30 cellular contexts compared by ENCODE assay signal in the genomic region with DNA sequence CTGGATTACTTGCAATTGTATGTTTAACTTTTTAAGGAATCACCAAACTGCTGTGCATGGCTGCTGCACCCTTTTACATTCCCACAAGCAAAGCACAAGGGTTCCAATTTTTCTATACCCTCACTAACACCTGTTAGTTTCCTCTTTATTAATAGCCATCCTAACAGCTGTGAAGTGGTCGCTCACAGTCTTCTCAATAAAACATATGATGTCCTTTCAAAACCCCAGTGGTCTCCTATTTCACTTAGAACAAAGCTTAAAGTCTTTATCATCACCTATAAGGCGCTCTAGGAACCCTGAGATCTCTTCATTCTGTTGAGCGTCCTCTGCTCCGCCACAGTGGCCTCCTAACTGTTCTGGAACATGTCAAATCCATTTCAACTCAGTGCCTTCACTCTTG.
"Had no signal": no experiment of that assay in that cellular context is flagged by ENCODE, and none has a peak within 500 bp of the region (broad histone marks: within the 10 kb centered on the region; RNA-seq: fewer than 3 reads in every experiment).

No MANE protein-coding gene starts in this region.

- H3K9me3 ChIP-seq: MG63, Peyer's patch, SJSA1 had no signal

- H3K9ac ChIP-seq: KMS-11 had no signal

- ATAC-seq: activated CD8-positive, alpha-beta memory T cell treated with anti-CD3 and anti-CD28 coated beads, Interleukin-2, amount 10 ng/mL, durations not matched to agents 7 days and 5 days; SK-N-SH treated with all-trans-retinoic acid at 6 μM for 48 hours had no signal

- H3K9me3 Mint-ChIP-seq: activated B cell treated with CpG ODN at 0.5 μM for 24 hours; activated CD4-positive, alpha-beta T cell treated with anti-CD3 and anti-CD28 coated beads, Interleukin-2, amount 10 ng/mL, durations not matched to agents 24 days and 14 days; activated naive CD4-positive, alpha-beta T cell treated with anti-CD3 and anti-CD28 coated beads for 36 hours; activated naive CD8-positive, alpha-beta T cell treated with anti-CD3 and anti-CD28 coated beads for 36 hours; activated T-cell treated with anti-CD3 and anti-CD28 coated beads, Interleukin-2, amount 50 U/mL, for 24 hours; activated T-helper 1 cell treated with anti-CD3 and anti-CD28 coated beads, Interleukin-12 subunit alpha, Interleukin-12 subunit beta, Interleukin-2, Interleukin-4 antibody, amounts not matched to agents 30 ng/mL and 10 ng/mL and 1 ng/mL, durations not matched to agents 14 hours and 24 hours and 36 hours had no signal

- H3K27ac Mint-ChIP-seq: activated B cell treated with CpG ODN at 0.5 μM for 24 hours; activated CD4-positive, alpha-beta T cell treated with anti-CD3 and anti-CD28 coated beads, Interleukin-2, amount 10 ng/mL, durations not matched to agents 24 days and 14 days; activated CD8-positive, alpha-beta memory T cell treated with anti-CD3 and anti-CD28 coated beads, Interleukin-2, amount 10 ng/mL, durations not matched to agents 7 days and 5 days; activated naive CD4-positive, alpha-beta T cell treated with anti-CD3 and anti-CD28 coated beads for 36 hours; activated naive CD8-positive, alpha-beta T cell treated with anti-CD3 and anti-CD28 coated beads for 36 hours; activated T-cell treated with anti-CD3 and anti-CD28 coated beads, Interleukin-2, amount 50 U/mL, for 24 hours; activated T-helper 1 cell treated with anti-CD3 and anti-CD28 coated beads, Interleukin-12 subunit alpha, Interleukin-12 subunit beta, Interleukin-2, Interleukin-4 antibody, amounts not matched to agents 30 ng/mL and 10 ng/mL and 1 ng/mL, durations not matched to agents 14 hours and 24 hours and 36 hours had no signal

- H3K36me3 ChIP-seq: brain microvascular endothelial cell, cardiac muscle cell, MG63, Peyer's patch, SJSA1 had no signal

- DNase-seq: activated B cell treated with CpG ODN at 0.5 μM for 24 hours; activated CD4-positive, alpha-beta T cell treated with anti-CD3 and anti-CD28 coated beads for 1 hour; activated CD4-positive, alpha-beta T cell treated with anti-CD3 and anti-CD28 coated beads, Interleukin-2, amount 10 ng/mL, durations not matched to agents 24 days and 14 days; activated CD4-positive, alpha-beta T cell treated with anti-CD3 and anti-CD28 coated beads, Interleukin-2, amount 50 U/mL, for 48 hours; activated CD8-positive, alpha-beta memory T cell treated with anti-CD3 and anti-CD28 coated beads, Interleukin-2, amount 10 ng/mL, durations not matched to agents 7 days and 5 days; activated effector memory CD4-positive, alpha-beta T cell treated with Interleukin-2 at 50 U/mL for 16 hours; activated naive CD4-positive, alpha-beta T cell treated with anti-CD3 and anti-CD28 coated beads for 36 hours; activated naive CD8-positive, alpha-beta T cell treated with anti-CD3 and anti-CD28 coated beads for 36 hours; activated T-cell treated with anti-CD3 and anti-CD28 coated beads, Interleukin-2, amount 50 U/mL, for 24 hours; brain microvascular endothelial cell; MG63; MV-4-11; NCI-H1092 treated with DMSO at 0.1 percent for 48 hours; NCI-H1417 treated with DMSO at 0.1 percent for 48 hours; NCI-H1694 treated with DMSO at 0.1 percent for 48 hours; NCI-H2029 treated with DMSO at 0.1 percent for 48 hours; NCI-H345; NCI-H510A; NCI-H526 treated with DMSO at 0.1 percent for 48 hours; NCI-H82; Peyer's patch; Right ventricle myocardium superior; T-helper 2 cell; T1000 had no signal

- H3K4me1 Mint-ChIP-seq: activated B cell treated with CpG ODN at 0.5 μM for 24 hours; activated CD4-positive, alpha-beta T cell treated with anti-CD3 and anti-CD28 coated beads, Interleukin-2, amount 10 ng/mL, durations not matched to agents 24 days and 14 days; activated CD8-positive, alpha-beta memory T cell treated with anti-CD3 and anti-CD28 coated beads, Interleukin-2, amount 10 ng/mL, durations not matched to agents 7 days and 5 days had no signal

- H3K4me3 ChIP-seq: cardiac muscle cell, MG63, Peyer's patch, SJSA1 had no signal

- H3K27ac ChIP-seq: brain microvascular endothelial cell, cardiac muscle cell, KMS-11, Peyer's patch, RWPE1, SJSA1 had no signal

- H3K27me3 Mint-ChIP-seq: activated B cell treated with CpG ODN at 0.5 μM for 24 hours; activated CD4-positive, alpha-beta T cell treated with anti-CD3 and anti-CD28 coated beads, Interleukin-2, amount 10 ng/mL, durations not matched to agents 24 days and 14 days; activated CD8-positive, alpha-beta memory T cell treated with anti-CD3 and anti-CD28 coated beads, Interleukin-2, amount 10 ng/mL, durations not matched to agents 7 days and 5 days; activated naive CD8-positive, alpha-beta T cell treated with anti-CD3 and anti-CD28 coated beads for 36 hours; activated T-cell treated with anti-CD3 and anti-CD28 coated beads, Interleukin-2, amount 50 U/mL, for 24 hours had no signal

- H3K4me2 ChIP-seq: KMS-11 had no signal

- H3K4me1 ChIP-seq: Peyer's patch, SJSA1 had no signal

- H3K27me3 ChIP-seq: brain microvascular endothelial cell, cardiac muscle cell, MG63, Peyer's patch, SJSA1 had no signal

- H3K36me3 Mint-ChIP-seq: activated CD8-positive, alpha-beta memory T cell treated with anti-CD3 and anti-CD28 coated beads, Interleukin-2, amount 10 ng/mL, durations not matched to agents 7 days and 5 days had no signal

- H3K4me3 Mint-ChIP-seq: activated B cell treated with CpG ODN at 0.5 μM for 24 hours; activated CD4-positive, alpha-beta T cell treated with anti-CD3 and anti-CD28 coated beads, Interleukin-2, amount 10 ng/mL, durations not matched to agents 24 days and 14 days; activated CD8-positive, alpha-beta memory T cell treated with anti-CD3 and anti-CD28 coated beads, Interleukin-2, amount 10 ng/mL, durations not matched to agents 7 days and 5 days; activated naive CD4-positive, alpha-beta T cell treated with anti-CD3 and anti-CD28 coated beads for 36 hours; activated naive CD8-positive, alpha-beta T cell treated with anti-CD3 and anti-CD28 coated beads for 36 hours; activated T-cell treated with anti-CD3 and anti-CD28 coated beads, Interleukin-2, amount 50 U/mL, for 24 hours; activated T-helper 1 cell treated with anti-CD3 and anti-CD28 coated beads, Interleukin-12 subunit alpha, Interleukin-12 subunit beta, Interleukin-2, Interleukin-4 antibody, amounts not matched to agents 30 ng/mL and 10 ng/mL and 1 ng/mL, durations not matched to agents 14 hours and 24 hours and 36 hours had no signal
